In genomic region chr6:129184324-129184723, GRCh38 we compare ENCODE assay signal across 19 cellular contexts.
"Had no signal": no experiment of that assay in that cellular context is flagged by ENCODE, and none has a peak within 500 bp of the region (broad histone marks: within the 10 kb centered on the region; RNA-seq: fewer than 3 reads in every experiment).

No MANE protein-coding gene starts in this region.

- H3K36me3 ChIP-seq: prostate gland, right lobe of liver, stomach, upper lobe of left lung had no signal

- H3K27me3 ChIP-seq: right lobe of liver, stomach, testis, upper lobe of left lung had no signal

- H3K4me3 ChIP-seq: prostate gland, right lobe of liver, stomach, testis, upper lobe of left lung had no signal

- DNase-seq: activated B cell treated with CpG ODN at 0.5 μM for 24 hours; activated CD4-positive, alpha-beta T cell treated with anti-CD3 and anti-CD28 coated beads, Interleukin-2, amount 10 ng/mL, durations not matched to agents 24 days and 14 days; activated CD8-positive, alpha-beta memory T cell treated with anti-CD3 and anti-CD28 coated beads, Interleukin-2, amount 50 U/mL, for 48 hours; activated gamma-delta T cell treated with Interleukin-2 at 50 U/mL for 16 hours; activated T-cell treated with anti-CD3 and anti-CD28 coated beads, Interleukin-2, amount 50 U/mL, for 72 hours; amygdala; cortex of kidney; effector memory CD4-positive, alpha-beta T cell; natural killer cell; occipital lobe; right lobe of liver; stimulated activated CD4-positive, alpha-beta T cell treated with anti-CD3 and anti-CD28 coated beads, Interleukin-1b, Interleukin-23, amount 100 ng/mL, for 48 hours; stomach; T-helper 2 cell; testis; upper lobe of left lung had no signal

- H3K9me3 ChIP-seq: prostate gland, right lobe of liver, stomach, testis, upper lobe of left lung had no signal

- H3K27ac ChIP-seq: epithelial cell of prostate, prostate gland, right lobe of liver, stomach, upper lobe of left lung had no signal

- ATAC-seq: activated T-cell treated with anti-CD3 and anti-CD28 coated beads, Interleukin-2, amount 50 U/mL, for 72 hours; left lobe of liver; natural killer cell; right lobe of liver had no signal

- H3K4me1 ChIP-seq: prostate gland, right lobe of liver, stomach, testis, upper lobe of left lung had no signal
